In genomic region chr3:136142592-136142991, GRCh38 we compare ENCODE assay signal across 10 cellular contexts. TPM values are rescaled to one million over a fixed set of nuclear protein-coding genes. Genes with fewer than 3 reads are reported as not detected.
DNase-seq lines count a peak whose midpoint lies in the region; ATAC-seq, FAIRE-seq and TF ChIP-seq lines count a peak whose summit lies in the region.
"Had no signal": no experiment of that assay in that cellular context is flagged by ENCODE, and none has a peak within 500 bp of the region (broad histone marks: within the 10 kb centered on the region; RNA-seq: fewer than 3 reads in every experiment).

No MANE protein-coding gene starts in this region.

- H3K4me1 Mint-ChIP-seq in astrocyte (ENCODE audit: low read depth, unreplicated experiment), result peaks cover 38% of the 10 kb centered on the region

- peaks cover 18% of the 10 kb centered on the region for H3K79me2 ChIP-seq in astrocyte (ENCODE audit: insufficient read depth, low read length)

- ATAC-seq in GM18511 (IDR thresholded peaks at IDR 0.05; ENCODE audit: unreplicated experiment), result no peak

- peak overlapping the region; percentile 46 for H3K4me2 ChIP-seq in astrocyte (ENCODE audit: low read length)

- peaks cover 12% of the 10 kb centered on the region for H3K36me3 Mint-ChIP-seq in astrocyte (ENCODE audit: low read depth, unreplicated experiment)

- no peaks in the 10 kb centered on the region for H3K9me3 Mint-ChIP-seq in astrocyte (ENCODE audit: unreplicated experiment)
- H3K9me3 Mint-ChIP-seq: activated naive CD8-positive, alpha-beta T cell treated with anti-CD3 and anti-CD28 coated beads, Interleukin-2, amount 10 ng/mL, durations not matched to agents 7 days and 5 days had no signal

- H3K27me3 ChIP-seq in astrocyte (ENCODE audit: insufficient read depth, low read length) (no peaks in the 10 kb centered on the region), testis (no peaks in the 10 kb centered on the region)

- H3K4me1 ChIP-seq in astrocyte (ENCODE audit: insufficient read depth, low read length) (peaks cover 18% of the 10 kb centered on the region), testis (no peaks in the 10 kb centered on the region)

- no peak overlapping the region for H2AFZ ChIP-seq in astrocyte (ENCODE audit: low read depth, low read length)

- H3K4me3 Mint-ChIP-seq in astrocyte (ENCODE audit: unreplicated experiment), result peak overlapping the region; percentile 27
- H3K4me3 Mint-ChIP-seq: activated naive CD8-positive, alpha-beta T cell treated with anti-CD3 and anti-CD28 coated beads, Interleukin-2, amount 10 ng/mL, durations not matched to agents 7 days and 5 days had no signal

- peak overlapping the region; percentile 93 for H3K27ac Mint-ChIP-seq in astrocyte (ENCODE audit: unreplicated experiment)
- H3K27ac Mint-ChIP-seq: activated naive CD8-positive, alpha-beta T cell treated with anti-CD3 and anti-CD28 coated beads, Interleukin-2, amount 10 ng/mL, durations not matched to agents 7 days and 5 days had no signal

- intact Hi-C loops in testis (cut with DNase I; ENCODE audit: low total_unique reads), result no loop called here

- no peaks in the 10 kb centered on the region for H3K27me3 Mint-ChIP-seq in astrocyte (ENCODE audit: low read depth, unreplicated experiment)
- H3K27me3 Mint-ChIP-seq: activated naive CD8-positive, alpha-beta T cell treated with anti-CD3 and anti-CD28 coated beads, Interleukin-2, amount 10 ng/mL, durations not matched to agents 7 days and 5 days had no signal

- peaks cover 5% of the 10 kb centered on the region for H4K20me1 ChIP-seq in astrocyte (ENCODE audit: insufficient read depth, low read length)

- DNase-seq in AG09319 (ENCODE audit: extremely low read depth, low read depth) (peak; percentile 43), HT-29 (ENCODE audit: low spot score) (peak; percentile 62), astrocyte (ENCODE audit: low read depth) (peak; percentile 91), kidney tubule cell (ENCODE audit: low spot score) (peak; percentile 96), D721Med (ENCODE audit: insufficient read length, low spot score) (no peak), testis (no peak), GM12892 (ENCODE audit: insufficient read length) (no peak)
- DNase-seq: activated naive CD8-positive, alpha-beta T cell treated with anti-CD3 and anti-CD28 coated beads, Interleukin-2, amount 10 ng/mL, durations not matched to agents 7 days and 5 days had no signal

- WGBS in testis, 2 donors, result 55 to 56% methylated on average over 3 of the region's 3 CpGs

- FAIRE-seq in astrocyte (lab: Jason Lieb, UNC), result peak; percentile 67
- no peak for FAIRE-seq in D721Med (lab: Jason Lieb, UNC)
- no peak for FAIRE-seq in GM12892 (lab: Jason Lieb, UNC)
- FAIRE-seq: GM19239 had no signal

- peak overlapping the region; percentile 43 for H3K9ac ChIP-seq in astrocyte (ENCODE audit: low read length)

- TF ChIP-seq CTCF in AG09319 (IDR thresholded peaks at IDR 0.05; ENCODE audit: low read depth, low read length) (no peak), astrocyte (IDR thresholded peaks at IDR 0.05; ENCODE audit: insufficient read depth, low read depth, low read length) (no peak), D721Med (IDR thresholded peaks at IDR 0.05; ENCODE audit: insufficient read depth, missing control alignments) (no peak), testis (IDR thresholded peaks at IDR 0.05) (no peak)

- H3K4me3 ChIP-seq in astrocyte (ENCODE audit: insufficient read depth, low read depth, low read length) (no peak overlapping the region), testis (no peak overlapping the region)

- H3K36me3 ChIP-seq in astrocyte (ENCODE audit: insufficient read depth, low read length), result peaks cover 7% of the 10 kb centered on the region
- H3K36me3 ChIP-seq in testis (ENCODE audit: low read depth, missing control alignments), result no peaks in the 10 kb centered on the region

- TF ChIP-seq POLR2A in testis (IDR thresholded peaks at IDR 0.05), result no peak
- TF ChIP-seq POLR2A in GM12892 (IDR thresholded peaks at IDR 0.05; ENCODE audit: low read depth, low read length), result no peak

- H3K27ac ChIP-seq in astrocyte (ENCODE audit: low read depth, low read length) (peak overlapping the region; percentile 81), testis (no peak overlapping the region)

- H3K9me3 ChIP-seq in astrocyte (ENCODE audit: insufficient read depth, low read depth, low read length), result no peaks in the 10 kb centered on the region
- no peaks in the 10 kb centered on the region for H3K9me3 ChIP-seq in testis

RNA-seq across cellular contexts. Expression of gene MSL2, which starts 53.5 kb away (rescaled TPM):
- total RNA-seq in HT-29 (2014; rRNA removed; shearing (Covaris generic)), result 7.7 and 8.2 TPM in 2 replicates
- total RNA-seq in astrocyte, result 20.1 TPM in 2 replicates
- 10 to 100 TPM; 48.7 to 56.9 TPM for total RNA-seq in testis
- 33.9 TPM for polyA plus RNA-seq in testis (ENCODE audit: insufficient read depth, low read depth, low replicate concordance)
- polyA plus RNA-seq in GM12892 (2012; ENCODE audit: missing spikeins), result 8.9 TPM

Comparison
In these comparisons a context has a peak if more than half of its experiments do, and no peak if none do; other contexts are left out.
1. DNase-seq: peak in AG09319 (single experiment), HT-29 (single experiment), astrocyte (single experiment) and kidney tubule cell (single experiment); none in D721Med (single experiment), testis (single experiment) and GM12892 (single experiment).